7 cellular contexts compared by ENCODE assay signal in the genomic region with DNA sequence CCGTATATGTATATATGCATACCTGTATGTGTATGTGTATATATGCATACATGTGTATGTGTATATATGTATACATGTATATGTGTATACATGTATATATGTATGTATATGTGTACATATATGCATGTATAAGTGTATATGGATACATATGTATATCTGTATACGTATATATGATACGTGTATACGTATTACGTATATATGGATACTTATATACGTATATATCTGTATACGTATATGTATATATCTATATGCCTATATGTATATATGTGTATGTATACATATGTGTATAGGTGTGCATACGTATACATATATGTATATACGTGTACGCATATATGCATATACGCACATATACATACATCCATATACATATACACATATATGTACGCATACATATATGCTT.
"Had no signal": no experiment of that assay in that cellular context is flagged by ENCODE, and none has a peak within 500 bp of the region (broad histone marks: within the 10 kb centered on the region; RNA-seq: fewer than 3 reads in every experiment).

No MANE protein-coding gene starts in this region.

- H3K4me1 Mint-ChIP-seq: IgD-negative memory B cell had no signal

- FAIRE-seq: HepG2, HTR-8/SVneo had no signal

- DNase-seq: IMR-90, KBM-7, KG1 had no signal

- H3K27ac Mint-ChIP-seq: IgD-negative memory B cell had no signal

- H3K4me3 Mint-ChIP-seq: IgD-negative memory B cell had no signal

- ATAC-seq: HepG2 had no signal

- H3K27ac ChIP-seq: HL-60 had no signal

- H3K27me3 Mint-ChIP-seq: IgD-negative memory B cell had no signal

- H3K36me3 Mint-ChIP-seq: IgD-negative memory B cell had no signal
